1 cellular context compared by ENCODE assay signal in genomic region chr17:60080545-60080944, GRCh38.
A peak's percentile ranks its signal among the peaks of the same experiment; 100 is the strongest.
TF ChIP-seq lines count a peak whose summit lies in the region.

No MANE protein-coding gene starts in this region.

TF ChIP-seq in GM12878, 131 proteins besides CTCF, POLR2A, EP300 and RAD21:
- TF ChIP-seq ZNF384 (IDR thresholded peaks at IDR 0.05; ENCODE audit: borderline replicate concordance, low read depth, low read length) (no peak), E4F1 (IDR thresholded peaks at IDR 0.05; ENCODE audit: borderline replicate concordance, partially characterized antibody) (no peak), RUNX3 (IDR thresholded peaks at IDR 0.05; ENCODE audit: low read length) (0 out of 2 replicates have a peak, but pooled peaks have one; percentile 7), TCF3 (IDR thresholded peaks at IDR 0.05; ENCODE audit: borderline replicate concordance, insufficient read depth, low read depth, low read length) (no peak), CHD2 (IDR thresholded peaks at IDR 0.05; ENCODE audit: borderline replicate concordance, low read depth, low read length) (no peak), IRF4 (IDR thresholded peaks at IDR 0.05; ENCODE audit: low read depth, low read length) (no peak), TCF7 (IDR thresholded peaks at IDR 0.05; ENCODE audit: borderline replicate concordance) (no peak), NFXL1 (IDR thresholded peaks at IDR 0.05; ENCODE audit: borderline replicate concordance) (peak; percentile 61; the same call in 1 of the 2 replicates), SREBF1 (IDR thresholded peaks at IDR 0.05; ENCODE audit: low read length) (no peak)
